ENCODE assay signal across 14 cellular contexts in genomic region chr2:15385184-15385583, GRCh38.
"Had no signal": no experiment of that assay in that cellular context is flagged by ENCODE, and none has a peak within 500 bp of the region (broad histone marks: within the 10 kb centered on the region; RNA-seq: fewer than 3 reads in every experiment).

No MANE protein-coding gene starts in this region.

- DNase-seq: activated T-cell treated with anti-CD3 and anti-CD28 coated beads, Interleukin-2, amount 50 U/mL, for 1 hour; cerebellar nuclear complex; gastrocnemius medialis; head of caudate nucleus; hypothalamus; left ventricle myocardium inferior; naive thymus-derived CD4-positive, alpha-beta T cell; occipital lobe; right lobe of liver; stimulated activated CD4-positive, alpha-beta T cell treated with anti-CD3 and anti-CD28 coated beads, Interleukin-1b, Interleukin-23, amount 100 ng/mL, for 48 hours; stomach; transverse colon had no signal

- ATAC-seq: gastrocnemius medialis; naive thymus-derived CD4-positive, alpha-beta T cell; right lobe of liver; stimulated activated memory B cell treated with anti-CD40 and anti-IgM and Interleukin-4, amounts not matched to agents 10 μg/mL and 1 μg/mL and 100 μg/mL, for 72 hours; WTC11 had no signal
